Comparison of ENCODE assay signal across 17 cellular contexts in genomic region chr13:18943273-18943672, GRCh38.
"Had no signal": no experiment of that assay in that cellular context is flagged by ENCODE, and none has a peak within 500 bp of the region (broad histone marks: within the 10 kb centered on the region; RNA-seq: fewer than 3 reads in every experiment).

No MANE protein-coding gene starts in this region.

- ATAC-seq: mucosa of descending colon; naive thymus-derived CD8-positive, alpha-beta T cell had no signal

- H3K27me3 ChIP-seq: colonic mucosa, hepatocyte, neutrophil, right atrium auricular region, transverse colon had no signal

- H3K4me1 ChIP-seq: colonic mucosa, esophagus squamous epithelium, right atrium auricular region, sigmoid colon, transverse colon had no signal

- H3K4me3 Mint-ChIP-seq: naive thymus-derived CD8-positive, alpha-beta T cell had no signal

- H3K27ac ChIP-seq: colonic mucosa, esophagus squamous epithelium, hepatocyte, neutrophil, right atrium auricular region, sigmoid colon, skin epidermis, thoracic aorta, transverse colon had no signal

- H3K9me3 ChIP-seq: colonic mucosa, neutrophil, right atrium auricular region, sigmoid colon, thoracic aorta, transverse colon had no signal

- H3K36me3 Mint-ChIP-seq: naive thymus-derived CD8-positive, alpha-beta T cell had no signal

- H3K27ac Mint-ChIP-seq: naive thymus-derived CD8-positive, alpha-beta T cell had no signal

- DNase-seq: cerebellar nuclear complex; colonic mucosa; dermis blood vessel endothelial cell; esophagus squamous epithelium; foreskin fibroblast; kidney glomerular epithelial cell; sigmoid colon; stimulated activated CD4-positive, alpha-beta T cell treated with anti-CD3 and anti-CD28 coated beads, Interleukin-12 subunit alpha, Interleukin-12 subunit beta, amount 100 ng/mL, for 4 hours; stimulated activated naive CD4-positive, alpha-beta T cell; transverse colon had no signal

- H3K4me1 Mint-ChIP-seq: naive thymus-derived CD8-positive, alpha-beta T cell had no signal

- H3K4me3 ChIP-seq: colonic mucosa, esophagus squamous epithelium, hepatocyte, mucosa of descending colon, right atrium auricular region, sigmoid colon, skin epidermis, thoracic aorta, transverse colon had no signal

- H3K36me3 ChIP-seq: colonic mucosa, esophagus squamous epithelium, neutrophil, right atrium auricular region, sigmoid colon, thoracic aorta, transverse colon had no signal
